ENCODE assay signal across 10 cellular contexts in genomic region chr20:24990810-24991252, GRCh38. TPM values are rescaled to one million over a fixed set of nuclear protein-coding genes. Genes with fewer than 3 reads are reported as not detected.
DNase-seq lines count a peak whose midpoint lies in the region; ATAC-seq and TF ChIP-seq lines count a peak whose summit lies in the region.
"Had no signal": no experiment of that assay in that cellular context is flagged by ENCODE, and none has a peak within 500 bp of the region (broad histone marks: within the 10 kb centered on the region; RNA-seq: fewer than 3 reads in every experiment).

No MANE protein-coding gene starts in this region.

- no peaks in the 10 kb centered on the region for H3F3A ChIP-seq in neural cell (ENCODE audit: insufficient read depth, low read length, poor library complexity, severe bottlenecking)

- H3K79me2 ChIP-seq in Karpas-422 (ENCODE audit: low read length): peaks cover 67% of the 10 kb centered on the region
- peaks cover 65% of the 10 kb centered on the region for H3K79me2 ChIP-seq in mammary epithelial cell (ENCODE audit: insufficient read depth, low read length)
- H3K79me2 ChIP-seq in neural cell (replicated peaks; ENCODE audit: insufficient read depth, low read length): peaks cover 41% of the 10 kb centered on the region

- no peak for TF ChIP-seq EP300 in neural cell (conservative IDR thresholded peaks at IDR 0.05; ENCODE audit: poor library complexity, severe bottlenecking)

- DNase-seq in COLO668 (lab: John Stamatoyannopoulos, UW; ENCODE audit: unreplicated experiment) (peak; percentile 27), Karpas-422 (no peak), mammary epithelial cell (peak; percentile 46), HPDE6-E6E7 (ENCODE audit: extremely low spot score) (no peak), 8988T (no peak)
- DNase-seq: stimulated activated CD4-positive, alpha-beta T cell treated with anti-CD3 and anti-CD28 coated beads, Interleukin-15, amount 100 ng/mL, for 24 hours; T-helper 9 cell had no signal

- H2AFZ ChIP-seq in Karpas-422 (ENCODE audit: low read length): no peak overlapping the region
- no peak overlapping the region for H2AFZ ChIP-seq in mammary epithelial cell (ENCODE audit: low read depth, low read length)
- no peak overlapping the region for H2AFZ ChIP-seq in neural cell (ENCODE audit: low read depth, low read length)

- H4K20me1 ChIP-seq in Karpas-422 (ENCODE audit: insufficient read depth, low read depth, low read length): peaks cover 6% of the 10 kb centered on the region
- H4K20me1 ChIP-seq in mammary epithelial cell (ENCODE audit: insufficient read depth, low read length): no peaks in the 10 kb centered on the region
- H4K20me1 ChIP-seq in neural cell (ENCODE audit: insufficient read depth): no peaks in the 10 kb centered on the region

- H3K36me3 ChIP-seq in Karpas-422 (ENCODE audit: insufficient read depth, low read length) (no peaks in the 10 kb centered on the region), mammary epithelial cell (ENCODE audit: insufficient read depth, low read length) (no peaks in the 10 kb centered on the region), neural cell (ENCODE audit: insufficient read depth, low read length) (no peaks in the 10 kb centered on the region)
- H3K36me3 ChIP-seq: cardiac muscle cell had no signal

- CTCF ChIA-PET in mammary epithelial cell (lab: Charles Lee; ENCODE audit: low non-redundant PET): interaction anchor here (0.6 kb wide), 1 partner anchor 13 kb away, joined by 3 read pairs; no protein-coding TSS in a partner anchor

- no peak for TF ChIP-seq CTCF in mammary epithelial cell (conservative IDR thresholded peaks at IDR 0.05 in 1 of 2, IDR thresholded peaks at IDR 0.05 in 1 of 2; ENCODE audit: extremely low read depth in 1 of 2, insufficient read depth in 1 of 2, low read depth in 1 of 2, low read length in 2 of 2)
- no peak for TF ChIP-seq CTCF in neural cell (IDR thresholded peaks at IDR 0.05; ENCODE audit: poor library complexity, severe bottlenecking)

- H3K9me2 ChIP-seq in Karpas-422 (replicated peaks; ENCODE audit: insufficient read depth, low read length) (no peaks in the 10 kb centered on the region), neural cell (ENCODE audit: insufficient read depth, low read length) (no peaks in the 10 kb centered on the region)

- H3K27me3 ChIP-seq in Karpas-422 (ENCODE audit: low read length) (no peaks in the 10 kb centered on the region), mammary epithelial cell (ENCODE audit: insufficient read depth, low read length) (no peaks in the 10 kb centered on the region), neural cell (ENCODE audit: insufficient read depth, low read depth, low read length) (no peaks in the 10 kb centered on the region)
- H3K27me3 ChIP-seq: cardiac muscle cell had no signal

- WGBS in mammary epithelial cell (ENCODE audit: low coverage, missing lambda C conversion rate): 100% methylated on average over 2 of the region's 2 CpGs

- H3K4me1 ChIP-seq in Karpas-422 (ENCODE audit: low read length): peaks cover 60% of the 10 kb centered on the region
- H3K4me1 ChIP-seq in mammary epithelial cell (ENCODE audit: insufficient read depth, low read length): peaks cover 27% of the 10 kb centered on the region

- dilution Hi-C loops in mammary epithelial cell (cut with HindIII; ENCODE audit: low sequenced_read_pairs): no loop called here

- H3K27ac ChIP-seq in Karpas-422 (ENCODE audit: low read length): no peak overlapping the region
- no peak overlapping the region for H3K27ac ChIP-seq in mammary epithelial cell (ENCODE audit: insufficient read depth, low read depth, low read length)
- H3K27ac ChIP-seq in neural cell (ENCODE audit: low read length): no peak overlapping the region
- H3K27ac ChIP-seq: cardiac muscle cell had no signal

- no peak for ATAC-seq in GM18498 (IDR thresholded peaks at IDR 0.05; ENCODE audit: unreplicated experiment)

- H3K9me3 ChIP-seq in Karpas-422 (ENCODE audit: low read length): no peaks in the 10 kb centered on the region
- no peaks in the 10 kb centered on the region for H3K9me3 ChIP-seq in mammary epithelial cell (replicated peaks; ENCODE audit: insufficient read depth, low read length)
- no peaks in the 10 kb centered on the region for H3K9me3 ChIP-seq in neural cell (ENCODE audit: low read length)

- H3K4me2 ChIP-seq in Karpas-422 (ENCODE audit: low read depth, low read length, poor library complexity, severe bottlenecking) (peak overlapping the region; percentile 92), mammary epithelial cell (ENCODE audit: insufficient read depth, low read depth, low read length) (peak overlapping the region; percentile 97), neural cell (ENCODE audit: low read length) (peak overlapping the region; percentile 42)

- in situ Hi-C loops in mammary epithelial cell (cut with MboI; ENCODE audit: low sequenced_read_pairs in 2 of 2): loop anchor here (10.0 to 25.0 kb wide), 5 partner anchors 184 to 871 kb away; partner anchors contain the start of genes GINS1 (in 2 of the 2) and ENTPD6 (in 1 of the 2)

- BruUV-seq in mammary epithelial cell (replicated peaks; lab: Mats Ljungman, UMichigan): no TSS peak

- no peak for TF ChIP-seq RAD21 in neural cell (conservative IDR thresholded peaks at IDR 0.05)

- H3K9ac ChIP-seq in Karpas-422 (ENCODE audit: low read length) (peak overlapping the region; percentile 83), mammary epithelial cell (ENCODE audit: insufficient read depth, low read length) (no peak overlapping the region), neural cell (ENCODE audit: low read length) (no peak overlapping the region)

- intact Hi-C loops in mammary epithelial cell (cut with micrococcal nuclease): loop anchor here (5.0 kb wide), 3 partner anchors 206 to 631 kb away; partner anchors contain the start of genes ENTPD6 and NANP

- peak overlapping the region; percentile 95 for H3K4me3 ChIP-seq in Karpas-422 (ENCODE audit: low read length)
- no peak overlapping the region for H3K4me3 ChIP-seq in mammary epithelial cell (replicated peaks in 1 of 3; ENCODE audit: insufficient read depth in 1 of 3, low read depth in 2 of 3, low read length in 3 of 3)
- H3K4me3 ChIP-seq in neural cell (ENCODE audit: low read length): peak overlapping the region; percentile 97

TF ChIP-seq in neural cell, 6 proteins besides CTCF, POLR2A, EP300 and RAD21:
- TF ChIP-seq EZH2 (IDR thresholded peaks at IDR 0.05; ENCODE audit: borderline replicate concordance, insufficient read depth, low read length, poor library complexity, severe bottlenecking): no peak
- no peak for TF ChIP-seq SMC3 (conservative IDR thresholded peaks at IDR 0.05; ENCODE audit: poor library complexity)
- TF ChIP-seq POLR2AphosphoS5 (IDR thresholded peaks at IDR 0.05): no peak
- TF ChIP-seq TAF1 (IDR thresholded peaks at IDR 0.05; ENCODE audit: low read depth): no peak

RNA-seq across cellular contexts. Expression of gene APMAP, which starts 1.7 kb away (rescaled TPM):
- 35.6 and 41.5 TPM in 2 replicates for total RNA-seq in Karpas-422 (2014; rRNA removed; shearing (Covaris generic); ENCODE audit: low replicate concordance)
- 100 to 1,000 TPM in 1 of 2 donors, 10 to 100 TPM in 1; 74.6 to 104 TPM for total RNA-seq in mammary epithelial cell
- polyA plus RNA-seq in mammary epithelial cell: 66.1 TPM
- 30.9 TPM for polyA minus RNA-seq in mammary epithelial cell
- 140 and 149 TPM in 2 replicates for polyA plus RNA-seq in neural cell
- 74.3 and 77.3 TPM in 2 replicates for polyA minus RNA-seq in neural cell

RNA-seq across cellular contexts. Expression of gene CST7, which starts 41.8 kb away (rescaled TPM):
- not detected in 2 replicates for total RNA-seq in Karpas-422 (2014; rRNA removed; shearing (Covaris generic); ENCODE audit: low replicate concordance)
- not detected for total RNA-seq in mammary epithelial cell
- polyA plus RNA-seq in mammary epithelial cell (not detected), neural cell (not detected in 2 replicates)
- polyA minus RNA-seq in mammary epithelial cell (not detected), neural cell (not detected in 2 replicates)
- total RNA-seq: cardiac muscle cell had no signal

Comparison
In these comparisons a context has a peak if more than half of its experiments do, and no peak if none do; other contexts are left out.
1. DNase-seq: peak in COLO668 (single experiment) and mammary epithelial cell (single experiment); none in Karpas-422 (single experiment), HPDE6-E6E7 (single experiment) and 8988T (single experiment).
2. H3K4me2 ChIP-seq: peak in every context shown above with its lines; median percentile 97 in mammary epithelial cell; 92 in Karpas-422; 42 in neural cell.
3. H3K4me3 ChIP-seq: peak in Karpas-422 (single experiment) and neural cell (single experiment); none in mammary epithelial cell (0 of 3).